Comparison of ENCODE assay signal across 16 cellular contexts in the genomic region with DNA sequence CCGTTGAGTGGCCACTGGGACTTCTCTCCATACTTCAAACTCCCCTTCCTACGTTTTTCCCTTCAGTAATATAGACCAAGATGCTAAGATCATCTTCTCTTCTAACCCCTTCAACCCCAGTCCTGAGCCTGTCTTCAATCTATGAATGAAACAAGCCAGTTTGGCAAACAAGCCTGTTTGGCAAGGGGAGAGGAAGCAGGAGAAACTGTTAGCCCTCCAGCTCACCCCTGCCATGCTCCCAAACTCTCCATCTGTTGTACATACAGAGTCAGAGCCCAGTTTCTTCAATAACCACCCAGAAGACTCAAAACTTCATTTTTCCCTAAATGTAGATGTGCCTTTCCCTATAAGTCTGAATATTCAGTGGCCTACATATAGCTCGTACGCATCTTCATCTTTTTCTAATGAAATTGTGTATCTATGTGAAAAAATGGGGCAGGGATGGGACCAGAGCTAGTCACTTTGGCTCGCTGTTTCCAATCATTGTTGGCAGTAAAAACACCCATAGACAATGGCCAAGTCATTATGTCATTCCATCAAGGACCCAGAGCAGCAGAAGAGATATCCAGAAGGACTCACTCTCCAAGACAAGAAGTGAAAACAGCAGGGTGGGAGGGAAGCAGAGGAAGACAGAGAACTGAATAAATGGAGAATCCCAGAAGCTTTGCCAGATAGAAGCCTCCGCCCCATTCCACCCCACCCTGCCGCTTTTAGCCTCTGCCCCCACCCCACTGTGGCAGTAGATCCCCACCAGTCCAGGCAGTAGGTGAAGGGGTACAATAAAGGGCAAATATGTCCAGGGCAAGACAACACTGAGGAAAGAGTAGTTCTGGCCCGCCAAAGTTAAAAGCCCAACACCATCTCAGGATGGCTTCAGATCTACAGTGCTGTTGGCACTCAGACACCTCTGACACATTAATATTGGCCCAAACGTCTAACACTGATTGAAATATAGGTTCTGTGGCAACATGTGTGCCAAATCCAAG.
"Had no signal": no experiment of that assay in that cellular context is flagged by ENCODE, and none has a peak within 500 bp of the region (broad histone marks: within the 10 kb centered on the region; RNA-seq: fewer than 3 reads in every experiment).

No MANE protein-coding gene starts in this region.

- H3K36me3 ChIP-seq: gastrocnemius medialis had no signal

- H3K4me3 Mint-ChIP-seq: activated CD4-positive, alpha-beta memory T cell treated with anti-CD3 and anti-CD28 coated beads, Interleukin-2, amount 10 ng/mL, durations not matched to agents 7 days and 5 days; activated naive CD4-positive, alpha-beta T cell treated with anti-CD3 and anti-CD28 coated beads, Interleukin-2, amount 50 U/mL, for 24 hours; activated T-cell treated with anti-CD3 and anti-CD28 coated beads, Interleukin-2, amount 50 U/mL, for 24 hours; central memory CD8-positive, alpha-beta T cell; natural killer cell; type B pancreatic cell; WTC11 had no signal

- H3K9me3 Mint-ChIP-seq: activated CD4-positive, alpha-beta memory T cell treated with anti-CD3 and anti-CD28 coated beads, Interleukin-2, amount 10 ng/mL, durations not matched to agents 7 days and 5 days; activated naive CD4-positive, alpha-beta T cell treated with anti-CD3 and anti-CD28 coated beads, Interleukin-2, amount 50 U/mL, for 24 hours; activated T-cell treated with anti-CD3 and anti-CD28 coated beads, Interleukin-2, amount 50 U/mL, for 24 hours; central memory CD8-positive, alpha-beta T cell; type B pancreatic cell; WTC11 had no signal

- H3K27me3 ChIP-seq: gastrocnemius medialis had no signal

- H3K27ac Mint-ChIP-seq: activated CD4-positive, alpha-beta memory T cell treated with anti-CD3 and anti-CD28 coated beads, Interleukin-2, amount 10 ng/mL, durations not matched to agents 7 days and 5 days; activated naive CD4-positive, alpha-beta T cell treated with anti-CD3 and anti-CD28 coated beads, Interleukin-2, amount 50 U/mL, for 24 hours; activated T-cell treated with anti-CD3 and anti-CD28 coated beads, Interleukin-2, amount 50 U/mL, for 24 hours; natural killer cell; type B pancreatic cell; WTC11 had no signal

- H3K27me3 Mint-ChIP-seq: activated CD4-positive, alpha-beta memory T cell treated with anti-CD3 and anti-CD28 coated beads, Interleukin-2, amount 10 ng/mL, durations not matched to agents 7 days and 5 days; type B pancreatic cell had no signal

- DNase-seq: activated CD4-positive, alpha-beta memory T cell treated with anti-CD3 and anti-CD28 coated beads, Interleukin-2, amount 10 ng/mL, durations not matched to agents 7 days and 5 days; activated CD4-positive, alpha-beta T cell treated with anti-CD3 and anti-CD28 coated beads for 4 hours; activated effector memory CD4-positive, alpha-beta T cell treated with anti-CD3 and anti-CD28 coated beads, Interleukin-2, amount 50 U/mL, for 16 hours; activated T-cell treated with anti-CD3 and anti-CD28 coated beads, Interleukin-2, amount 50 U/mL, for 24 hours; gastrocnemius medialis; islet precursor cell; mesenchymal stem cell; natural killer cell; stimulated activated CD4-positive, alpha-beta T cell treated with anti-CD3 and anti-CD28 coated beads, Interleukin-15, amount 100 ng/mL, for 24 hours; stimulated activated CD4-positive, alpha-beta T cell treated with anti-CD3 and anti-CD28 coated beads, Interleukin-4, amount 100 ng/mL, for 24 hours; stimulated activated naive CD4-positive, alpha-beta T cell treated with Interleukin-2 at 50 U/mL for 16 hours; T-helper 2 cell had no signal

- H3K4me1 Mint-ChIP-seq: activated CD4-positive, alpha-beta memory T cell treated with anti-CD3 and anti-CD28 coated beads, Interleukin-2, amount 10 ng/mL, durations not matched to agents 7 days and 5 days; activated naive CD4-positive, alpha-beta T cell treated with anti-CD3 and anti-CD28 coated beads, Interleukin-2, amount 50 U/mL, for 24 hours; central memory CD8-positive, alpha-beta T cell; natural killer cell had no signal

- H3K27ac ChIP-seq: gastrocnemius medialis had no signal

- H3K4me3 ChIP-seq: gastrocnemius medialis had no signal

- ATAC-seq: gastrocnemius medialis, natural killer cell, WTC11 had no signal

- H3K36me3 Mint-ChIP-seq: activated naive CD4-positive, alpha-beta T cell treated with anti-CD3 and anti-CD28 coated beads, Interleukin-2, amount 50 U/mL, for 24 hours; natural killer cell; WTC11 had no signal

- H3K9me3 ChIP-seq: gastrocnemius medialis had no signal
